Comparison of ENCODE assay signal across 2 cellular contexts in genomic region chr1:58783993-58784757, GRCh38.
TF ChIP-seq lines count a peak whose summit lies in the region.

TSS of gene JUN (minus strand) at chr1:58784047. CDS start at chr1:58783070, 977 bp downstream.

TF ChIP-seq in HCT116, 20 proteins besides CTCF, POLR2A, EP300 and RAD21 (continued from another document):
- TF ChIP-seq MAX (IDR thresholded peaks at IDR 0.05): peak; percentile 40
- no peak for TF ChIP-seq REST (IDR thresholded peaks at IDR 0.05; ENCODE audit: low read depth)
- TF ChIP-seq SRF (IDR thresholded peaks at IDR 0.05; ENCODE audit: low read depth): peak; percentile 17; the same call in 1 of the 2 replicates
- TF ChIP-seq EZH2phosphoT487 (IDR thresholded peaks at IDR 0.05; ENCODE audit: borderline replicate concordance): no peak
- TF ChIP-seq ZBTB33 (IDR thresholded peaks at IDR 0.05; ENCODE audit: extremely low read depth, insufficient replicate concordance, low read length): peak; percentile 8
- TF ChIP-seq SIN3A (IDR thresholded peaks at IDR 0.05; ENCODE audit: low read depth): peak; percentile 89

TF ChIP-seq in neural cell, 6 proteins besides CTCF, POLR2A, EP300 and RAD21 (continued from another document):
- TF ChIP-seq REST (IDR thresholded peaks at IDR 0.05; ENCODE audit: borderline replicate concordance) (peak; percentile 6), POLR2AphosphoS5 (IDR thresholded peaks at IDR 0.05) (peak; percentile 99), MXI1 (conservative IDR thresholded peaks at IDR 0.05; ENCODE audit: poor library complexity, severe bottlenecking) (peak; percentile 47), SMC3 (conservative IDR thresholded peaks at IDR 0.05; ENCODE audit: poor library complexity) (peak; percentile 23)
TF ChIP-seq in neural cell: peak in this region for 5.
